21 cellular contexts compared by ENCODE assay signal in the genomic region with DNA sequence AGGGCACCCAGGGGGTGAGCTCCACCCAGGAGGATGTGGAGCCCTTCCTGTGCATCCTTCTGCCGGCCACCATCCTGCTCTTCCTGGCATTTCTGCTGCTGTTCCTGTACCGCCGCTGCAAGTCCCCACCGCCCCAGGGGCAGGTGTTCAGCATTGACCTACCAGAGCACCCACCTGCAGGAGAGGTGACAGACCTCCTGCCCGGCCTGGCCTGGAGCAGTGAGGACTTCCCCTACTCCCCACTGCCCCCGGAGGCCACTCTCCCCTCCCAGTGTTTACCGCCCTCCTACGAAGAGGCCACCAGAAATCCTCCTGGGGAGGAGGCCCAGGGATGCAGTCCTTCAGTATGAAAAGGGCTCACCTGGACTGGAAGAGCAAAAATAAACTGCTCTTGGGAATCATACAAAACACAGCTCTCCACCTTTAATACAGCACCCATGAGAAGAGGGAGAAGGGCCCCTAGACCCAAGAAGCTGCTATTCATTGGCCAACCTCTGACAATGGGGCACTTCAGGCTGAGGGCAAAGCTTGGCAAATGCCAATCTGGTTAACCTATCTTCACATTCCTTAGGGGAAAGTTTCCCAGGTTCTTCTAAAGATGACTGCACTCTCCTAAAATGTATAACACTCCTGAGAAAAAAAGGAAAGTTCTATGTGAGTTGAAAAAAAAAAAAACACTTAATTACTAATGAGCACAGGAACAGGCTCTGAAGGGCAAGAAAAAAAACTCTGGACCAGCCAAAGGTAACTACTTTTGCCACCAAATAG. TPM values are rescaled to one million over a fixed set of nuclear protein-coding genes. Genes with fewer than 3 reads are reported as not detected.
A peak's percentile ranks its signal among the peaks of the same experiment; 100 is the strongest.
DNase-seq lines count a peak whose midpoint lies in the region; ATAC-seq and TF ChIP-seq lines count a peak whose summit lies in the region.
"Had no signal": no experiment of that assay in that cellular context is flagged by ENCODE, and none has a peak within 500 bp of the region (broad histone marks: within the 10 kb centered on the region; RNA-seq: fewer than 3 reads in every experiment).

No MANE protein-coding gene starts in this region.

- H3K27me3 ChIP-seq in Panc1 (ENCODE audit: control insufficient read depth, insufficient read depth, low read length): no peaks in the 10 kb centered on the region; the same call in 1 of the 2 replicates
- H3K27me3 ChIP-seq in esophagus muscularis mucosa: peaks cover 0 to 8% (median 0%) of the 10 kb centered on the region in 4 donors
- H3K27me3 ChIP-seq in Karpas-422 (ENCODE audit: low read length): no peaks in the 10 kb centered on the region
- H3K27me3 ChIP-seq: BLaER1 treated with 17β-estradiol and CSF1 and Interleukin-3, amounts not matched to agents 10 nM and 100 nM; cardiac muscle cell had no signal

- DNase-seq in NCI-H748 (lab: John Stamatoyannopoulos, UW; ENCODE audit: unreplicated experiment) (peak; percentile 21), NCI-H748 treated with DMSO at 0.1 percent for 48 hours (lab: John Stamatoyannopoulos, UW) (no peak), Panc1 (ENCODE audit: low read depth, low spot score) (no peak), esophagus muscularis mucosa (ENCODE audit: extremely low spot score) (peak; percentile 75), retinal pigment epithelial cell (ENCODE audit: low read depth) (no peak), mucosa of descending colon (no peak), cerebellar cortex (ENCODE audit: low spot score) (no peak), Karpas-422 (no peak)
- DNase-seq: activated CD8-positive, alpha-beta T cell treated with anti-CD3 and anti-CD28 coated beads, Interleukin-2, amount 10 ng/mL, durations not matched to agents 7 days and 5 days; immature natural killer cell; NCI-H2029; SHP77 treated with DMSO at 0.1 percent for 48 hours had no signal

- H3K36me3 ChIP-seq in Panc1 (ENCODE audit: control insufficient read depth, insufficient read depth, low read length) (no peaks in the 10 kb centered on the region), esophagus muscularis mucosa (no peaks in the 10 kb centered on the region), mucosa of descending colon (ENCODE audit: low read depth) (no peaks in the 10 kb centered on the region), Karpas-422 (ENCODE audit: insufficient read depth, low read length) (no peaks in the 10 kb centered on the region)
- H3K36me3 ChIP-seq: BLaER1 treated with 17β-estradiol and CSF1 and Interleukin-3, amounts not matched to agents 10 nM and 100 nM; cardiac muscle cell had no signal

- CTCF ChIA-PET in Panc1 (lab: Charles Lee): no interaction called here

- no peaks in the 10 kb centered on the region for H3K9me3 ChIP-seq in Panc1 (ENCODE audit: control insufficient read depth, insufficient read depth, low read depth, low read length)
- H3K9me3 ChIP-seq in esophagus muscularis mucosa: no peaks in the 10 kb centered on the region
- no peaks in the 10 kb centered on the region for H3K9me3 ChIP-seq in mucosa of descending colon
- no peaks in the 10 kb centered on the region for H3K9me3 ChIP-seq in Karpas-422 (ENCODE audit: low read length)
- H3K9me3 ChIP-seq: BLaER1 treated with 17β-estradiol and CSF1 and Interleukin-3, amounts not matched to agents 10 nM and 100 nM had no signal

- intact Hi-C loops in Panc1 (cut with micrococcal nuclease; ENCODE audit: unreplicated experiment): no loop called here
- intact Hi-C loops in esophagus muscularis mucosa (cut with DNase I): no loop called here
- intact Hi-C loops in mucosa of descending colon (cut with DNase I, micrococcal nuclease): no loop called here

- H3K27ac ChIP-seq in Panc1 (ENCODE audit: low read length) (no peak overlapping the region), esophagus muscularis mucosa (replicated peaks in 1 of 4) (no peak overlapping the region), Karpas-422 (ENCODE audit: low read length) (no peak overlapping the region)
- H3K27ac ChIP-seq: BLaER1 treated with 17β-estradiol and CSF1 and Interleukin-3, amounts not matched to agents 10 nM and 100 nM; cardiac muscle cell had no signal

- H3K4me3 ChIP-seq in Panc1 (ENCODE audit: low read depth in 2 of 2, low read length in 2 of 2) (no peak overlapping the region), esophagus muscularis mucosa (no peak overlapping the region), retinal pigment epithelial cell (ENCODE audit: low read length) (no peak overlapping the region), mucosa of descending colon (no peak overlapping the region), Karpas-422 (ENCODE audit: low read length) (no peak overlapping the region)
- H3K4me3 ChIP-seq: BLaER1 treated with 17β-estradiol and CSF1 and Interleukin-3, amounts not matched to agents 10 nM and 100 nM; cardiac muscle cell had no signal

- no peak overlapping the region for H3K9ac ChIP-seq in Karpas-422 (ENCODE audit: low read length)
- H3K9ac ChIP-seq: BLaER1 treated with 17β-estradiol and CSF1 and Interleukin-3, amounts not matched to agents 10 nM and 100 nM had no signal

- POLR2A ChIA-PET in Panc1 (lab: Charles Lee): no interaction called here

- TF ChIP-seq CTCF in Panc1 (IDR thresholded peaks at IDR 0.05) (no peak), esophagus muscularis mucosa (IDR thresholded peaks at IDR 0.05) (no peak), retinal pigment epithelial cell (conservative IDR thresholded peaks at IDR 0.05; ENCODE audit: low read depth, low read length) (peak; percentile 8), mucosa of descending colon (IDR thresholded peaks at IDR 0.05) (no peak)

- ATAC-seq in Panc1 (peak; percentile 34; the same call in 1 of the 2 replicates), mucosa of descending colon (no peak)
- ATAC-seq: activated CD8-positive, alpha-beta T cell treated with anti-CD3 and anti-CD28 coated beads, Interleukin-2, amount 10 ng/mL, durations not matched to agents 7 days and 5 days; natural killer cell treated with Interleukin-12 subunit alpha and Interleukin-12 subunit beta and Interleukin-15 and Interleukin-18, amount 100 ng/mL, for 72 hours had no signal

- no peaks in the 10 kb centered on the region for H3K79me2 ChIP-seq in Karpas-422 (ENCODE audit: low read length)

- H2AFZ ChIP-seq in Karpas-422 (ENCODE audit: low read length): no peak overlapping the region

- H3K4me1 ChIP-seq in Panc1 (ENCODE audit: control insufficient read depth, insufficient read depth, low read length): no peaks in the 10 kb centered on the region
- H3K4me1 ChIP-seq in esophagus muscularis mucosa: no peaks in the 10 kb centered on the region
- H3K4me1 ChIP-seq in mucosa of descending colon (ENCODE audit: low read depth): peaks cover 5% of the 10 kb centered on the region
- H3K4me1 ChIP-seq in Karpas-422 (ENCODE audit: low read length): no peaks in the 10 kb centered on the region

- TF ChIP-seq EP300 in esophagus muscularis mucosa (IDR thresholded peaks at IDR 0.05): no peak

- no peaks in the 10 kb centered on the region for H4K20me1 ChIP-seq in Karpas-422 (ENCODE audit: insufficient read depth, low read depth, low read length)
- H4K20me1 ChIP-seq: BLaER1 treated with 17β-estradiol and CSF1 and Interleukin-3, amounts not matched to agents 10 nM and 100 nM had no signal

- WGBS in esophagus muscularis mucosa: 85% methylated on average over 2 of the region's 8 CpGs

- no TSS peak for BruUV-seq in Panc1 (replicated peaks; lab: Mats Ljungman, UMichigan)

- no peaks in the 10 kb centered on the region for H3K9me2 ChIP-seq in Karpas-422 (replicated peaks; ENCODE audit: insufficient read depth, low read length)

- TF ChIP-seq POLR2A in esophagus muscularis mucosa (IDR thresholded peaks at IDR 0.05; ENCODE audit: low read depth): no peak

- no peak overlapping the region for H3K4me2 ChIP-seq in Karpas-422 (ENCODE audit: low read depth, low read length, poor library complexity, severe bottlenecking)

- in situ Hi-C loops in Panc1 (cut with HindIII; ENCODE audit: low pct_unique_long_range_greater_than_20kb, low sequenced_read_pairs): no loop called here

RNA-seq across cellular contexts. Expression of a gene that starts 5.0 kb away (rescaled TPM):
- total RNA-seq in Panc1 (2021; ENCODE audit: unreplicated experiment): not detected
- polyA plus RNA-seq in Panc1 (2012; ENCODE audit: insufficient read length): not detected
- under 1 TPM in 1 of 4 donors, not detected in 3; 0.50 TPM for total RNA-seq in esophagus muscularis mucosa
- total RNA-seq in mucosa of descending colon: 1 to 10 TPM in 1 of 3 donors, not detected in 2; 4.0 TPM
- total RNA-seq in Karpas-422 (2014; rRNA removed; shearing (Covaris generic); ENCODE audit: low replicate concordance): not detected in 2 replicates
- total RNA-seq: A172; activated CD8-positive, alpha-beta T cell treated with anti-CD3 and anti-CD28 coated beads, Interleukin-2, amount 10 ng/mL, durations not matched to agents 7 days and 5 days; cardiac muscle cell; lung microvascular endothelial cell; natural killer cell treated with Interleukin-12 subunit alpha and Interleukin-12 subunit beta and Interleukin-15 and Interleukin-18, amount 100 ng/mL, for 72 hours; NCI-H460; pulmonary artery endothelial cell; T-helper 1 cell treated with Interleukin-12 subunit alpha and Interleukin-12 subunit beta and Interleukin-4 antibody, amounts not matched to agents 30 ng/mL and 1 ng/mL, for 36 hours; temporal lobe had no signal
- polyA plus RNA-seq: cardiac muscle cell, immature natural killer cell had no signal

RNA-seq across cellular contexts. Expression of a gene that starts 21.3 kb away (rescaled TPM):
- total RNA-seq in Panc1 (2021; ENCODE audit: unreplicated experiment) (48.1 TPM), esophagus muscularis mucosa (100 to 1,000 TPM in 2 of 4 donors, 10 to 100 TPM in 2; 90.1 to 135 (median 104) TPM), mucosa of descending colon (100 to 1,000 TPM in 1 of 3 donors, 10 to 100 TPM in 2; 78.5 to 101 (median 88.7) TPM)
- 75.8 TPM for polyA plus RNA-seq in Panc1 (2012; ENCODE audit: insufficient read length)
- 41.9 and 49.9 TPM in 2 replicates for total RNA-seq in Karpas-422 (2014; rRNA removed; shearing (Covaris generic); ENCODE audit: low replicate concordance)

Comparison
In these comparisons a context has a peak if more than half of its experiments do, and no peak if none do; other contexts are left out.
1. DNase-seq: peak in NCI-H748 (single experiment) and esophagus muscularis mucosa (single experiment); none in NCI-H748 treated with DMSO at 0.1 percent for 48 hours (single experiment), Panc1 (single experiment), retinal pigment epithelial cell (single experiment), mucosa of descending colon (0 of 3), cerebellar cortex (single experiment) and Karpas-422 (single experiment).